Comparison of ENCODE assay signal across 12 cellular contexts in genomic region chr2:143150287-143150686, GRCh38. TPM values are rescaled to one million over a fixed set of nuclear protein-coding genes. Genes with fewer than 3 reads are reported as not detected.
A peak's percentile ranks its signal among the peaks of the same experiment; 100 is the strongest.
DNase-seq lines count a peak whose midpoint lies in the region; ATAC-seq and TF ChIP-seq lines count a peak whose summit lies in the region.
"Had no signal": no experiment of that assay in that cellular context is flagged by ENCODE, and none has a peak within 500 bp of the region (broad histone marks: within the 10 kb centered on the region; RNA-seq: fewer than 3 reads in every experiment).

No MANE protein-coding gene starts in this region.

- WGBS in spleen, 5 donors = 16 to 30% (median 18%) methylated on average over 4 of the region's 4 CpGs
- 42 to 64% methylated on average over 4 of the region's 4 CpGs for whole genome bisulfite sequencing in sigmoid colon, 2 donors

- no peaks in the 10 kb centered on the region for H3K27me3 Mint-ChIP-seq in activated T-cell treated with anti-CD3 and anti-CD28 coated beads, Interleukin-2, amount 50 U/mL, for 4 hours (ENCODE audit: low read depth)
- H3K27me3 Mint-ChIP-seq in WTC11 (ENCODE audit: low read depth) = no peaks in the 10 kb centered on the region; the same call in 1 of the 2 replicates

- no peaks in the 10 kb centered on the region for H3K9me3 ChIP-seq in Peyer's patch
- H3K9me3 ChIP-seq in spleen = no peaks in the 10 kb centered on the region
- H3K9me3 ChIP-seq in uterus = no peaks in the 10 kb centered on the region
- no peaks in the 10 kb centered on the region for H3K9me3 ChIP-seq in sigmoid colon

- H3K4me1 ChIP-seq in Peyer's patch (peaks cover 0 to 29% (median 0%) of the 10 kb centered on the region in 4 donors), spleen (peaks cover 44 to 100% (median 89%) of the 10 kb centered on the region in 6 donors), uterus (no peaks in the 10 kb centered on the region), sigmoid colon (no peaks in the 10 kb centered on the region)

- H3K36me3 Mint-ChIP-seq in activated T-cell treated with anti-CD3 and anti-CD28 coated beads, Interleukin-2, amount 50 U/mL, for 4 hours (ENCODE audit: insufficient read depth) = peaks cover 9% of the 10 kb centered on the region
- no peaks in the 10 kb centered on the region for H3K36me3 Mint-ChIP-seq in WTC11

- peak overlapping the region; percentile 58 for H3K4me3 Mint-ChIP-seq in activated T-cell treated with anti-CD3 and anti-CD28 coated beads, Interleukin-2, amount 50 U/mL, for 4 hours
- no peak overlapping the region for H3K4me3 Mint-ChIP-seq in WTC11

- H3K27ac Mint-ChIP-seq in WTC11 = no peak overlapping the region

- no peak for TF ChIP-seq POLR2A in Peyer's patch (IDR thresholded peaks at IDR 0.05)
- no peak for TF ChIP-seq POLR2A in spleen (IDR thresholded peaks at IDR 0.05)
- TF ChIP-seq POLR2A in uterus (IDR thresholded peaks at IDR 0.05) = no peak
- no peak for TF ChIP-seq POLR2A in sigmoid colon (IDR thresholded peaks at IDR 0.05)

- no peaks in the 10 kb centered on the region for H3K27me3 ChIP-seq in Peyer's patch
- no peaks in the 10 kb centered on the region for H3K27me3 ChIP-seq in spleen (replicated peaks in 1 of 7)
- H3K27me3 ChIP-seq in uterus = no peaks in the 10 kb centered on the region
- H3K27me3 ChIP-seq in sigmoid colon = no peaks in the 10 kb centered on the region

- TF ChIP-seq EP300 in sigmoid colon (IDR thresholded peaks at IDR 0.05) = no peak

- intact Hi-C loops in spleen (cut with DNase I; ENCODE audit: low total_unique reads) = no loop called here
- intact Hi-C loops in uterus (cut with DNase I; ENCODE audit: low total_unique reads) = no loop called here
- intact Hi-C loops in sigmoid colon (cut with DNase I) = no loop called here

- DNase-seq in activated T-cell treated with anti-CD3 and anti-CD28 coated beads, Interleukin-2, amount 50 U/mL, for 4 hours = no peak
- DNase-seq in activated T-cell treated with anti-CD3 and anti-CD28 coated beads, Interleukin-2, amount 50 U/mL, for 48 hours = no peak
- DNase-seq in Peyer's patch (no peak), spleen (no peak), uterus (no peak), WTC11 (ENCODE audit: low spot score) (no peak), sigmoid colon (no peak)
- DNase-seq: Right ventricle myocardium superior; stimulated activated CD4-positive, alpha-beta T cell treated with anti-CD3 and anti-CD28 coated beads, Interleukin-2, amount 100 ng/mL, for 24 hours had no signal

- ATAC-seq in activated T-cell treated with anti-CD3 and anti-CD28 coated beads, Interleukin-2, amount 50 U/mL, for 4 hours = peak; percentile 25 to 50
- ATAC-seq in HG02852 (IDR thresholded peaks at IDR 0.05; ENCODE audit: unreplicated experiment) = peak; percentile 77
- no peak for ATAC-seq in WTC11

- H3K9me3 Mint-ChIP-seq in activated T-cell treated with anti-CD3 and anti-CD28 coated beads, Interleukin-2, amount 50 U/mL, for 4 hours = no peaks in the 10 kb centered on the region
- no peaks in the 10 kb centered on the region for H3K9me3 Mint-ChIP-seq in WTC11

- H3K27ac ChIP-seq in Peyer's patch (peak overlapping the region in 3 of 4 donors; percentile 17 to 71 (median 49)), spleen (peak overlapping the region; percentile 57 to 88 (median 84)), uterus (no peak overlapping the region), sigmoid colon (no peak overlapping the region)

- H3K36me3 ChIP-seq in Peyer's patch = no peaks in the 10 kb centered on the region
- H3K36me3 ChIP-seq in spleen = peaks cover 0 to under 1% (median 0%) of the 10 kb centered on the region in 6 donors
- H3K36me3 ChIP-seq in uterus = no peaks in the 10 kb centered on the region
- H3K36me3 ChIP-seq in sigmoid colon = no peaks in the 10 kb centered on the region

- H3K4me3 ChIP-seq in Peyer's patch (no peak overlapping the region), spleen (peak overlapping the region in 1 of 8 donors; percentile 53), uterus (no peak overlapping the region), sigmoid colon (no peak overlapping the region)

- CTCF ChIA-PET in WTC11 (lab: Charles Lee) = no interaction called here

- POLR2A ChIA-PET in WTC11 (lab: Charles Lee) = no interaction called here

- TF ChIP-seq CTCF in Peyer's patch (IDR thresholded peaks at IDR 0.05) = no peak
- TF ChIP-seq CTCF in spleen (IDR thresholded peaks at IDR 0.05 in 8 of 11, conservative IDR thresholded peaks at IDR 0.05 in 3 of 11) = no peak
- TF ChIP-seq CTCF in uterus (IDR thresholded peaks at IDR 0.05) = no peak
- no peak for TF ChIP-seq CTCF in WTC11 (IDR thresholded peaks at IDR 0.05)
- TF ChIP-seq CTCF in sigmoid colon (IDR thresholded peaks at IDR 0.05) = no peak

- H3K4me1 Mint-ChIP-seq in activated T-cell treated with anti-CD3 and anti-CD28 coated beads, Interleukin-2, amount 50 U/mL, for 4 hours (ENCODE audit: low read depth) = peaks cover 86% of the 10 kb centered on the region
- peaks cover 12% of the 10 kb centered on the region for H3K4me1 Mint-ChIP-seq in WTC11

TF ChIP-seq in WTC11, 78 proteins besides CTCF, POLR2A, EP300 and RAD21:
- TF ChIP-seq ATF1 (CRISPR knock-in tag; IDR thresholded peaks at IDR 0.05) (no peak), ATF3 (CRISPR knock-in tag; conservative IDR thresholded peaks at IDR 0.05) (no peak), ZNF671 (CRISPR knock-in tag; IDR thresholded peaks at IDR 0.05) (no peak), SP1 (CRISPR knock-in tag; conservative IDR thresholded peaks at IDR 0.05) (no peak), ZNF416 (CRISPR knock-in tag; IDR thresholded peaks at IDR 0.05) (no peak), ZNF281 (CRISPR knock-in tag; IDR thresholded peaks at IDR 0.05) (no peak), MXD4 (CRISPR knock-in tag; IDR thresholded peaks at IDR 0.05; ENCODE audit: borderline replicate concordance) (no peak)

RNA-seq across cellular contexts. Expression of gene ARHGAP15, which starts 21.1 kb away (rescaled TPM):
- 10 to 100 TPM; 16.3 to 26.5 (median 25.6) TPM for total RNA-seq in activated T-cell treated with anti-CD3 and anti-CD28 coated beads, Interleukin-2, amount 50 U/mL, for 4 hours
- total RNA-seq in Peyer's patch (100 to 1,000 TPM in 1 of 4 donors, 10 to 100 TPM in 1, 1 to 10 TPM in 2; 6.7 to 203 (median 12.5) TPM), spleen (100 to 1,000 TPM in 6 of 7 donors, 10 to 100 TPM in 1; 99.0 to 219 (median 142) TPM), uterus (10 to 100 TPM in 1 of 4 donors, 1 to 10 TPM in 2, under 1 TPM in 1; 0.88 to 28.4 (median 6.6) TPM), WTC11 (2021) (0.25 to 0.28 TPM in 2 of 3 replicates, not detected in the other), sigmoid colon (10 to 100 TPM in 1 of 4 donors, 1 to 10 TPM in 3; 4.8 to 11.1 (median 7.8) TPM)
- polyA plus RNA-seq in spleen (10 to 100 TPM; 55.8 to 76.6 (median 60.9) TPM), sigmoid colon (10 to 100 TPM in 1 of 3 donors, 1 to 10 TPM in 2; 3.7 to 16.4 (median 6.0) TPM)
- total RNA-seq: bronchial epithelial cell had no signal
- polyA plus RNA-seq: AG04450 had no signal

Comparison
In these comparisons a context has a peak if more than half of its experiments do, and no peak if none do; other contexts are left out.
1. H3K27ac ChIP-seq: peak in Peyer's patch (3 of 4) and spleen (8 of 8); none in uterus (0 of 2) and sigmoid colon (0 of 4).